14 cellular contexts compared by ENCODE assay signal in genomic region chr14:76584271-76584702, GRCh38.
A peak's percentile ranks its signal among the peaks of the same experiment; 100 is the strongest.
DNase-seq lines count a peak whose midpoint lies in the region; ATAC-seq and TF ChIP-seq lines count a peak whose summit lies in the region.
"Had no signal": no experiment of that assay in that cellular context is flagged by ENCODE, and none has a peak within 500 bp of the region (broad histone marks: within the 10 kb centered on the region; RNA-seq: fewer than 3 reads in every experiment).

No MANE protein-coding gene starts in this region.

- no peaks in the 10 kb centered on the region for H3K9me3 ChIP-seq in gastroesophageal sphincter

- peaks cover 0 to 8% (median 0%) of the 10 kb centered on the region in 3 donors for H3K4me1 ChIP-seq in gastroesophageal sphincter

- no peak overlapping the region for H3K27ac ChIP-seq in gastroesophageal sphincter

- H3K4me3 ChIP-seq in gastroesophageal sphincter, result no peak overlapping the region

- intact Hi-C loops in sciatic nerve (cut with DNase I) (no loop called here), left colon (cut with DNase I, micrococcal nuclease) (no loop called here)

- TF ChIP-seq CTCF in gastroesophageal sphincter (IDR thresholded peaks at IDR 0.05), result no peak

- peaks cover under 1% of the 10 kb centered on the region for H3K27me3 ChIP-seq in gastroesophageal sphincter

- TF ChIP-seq EP300 in gastroesophageal sphincter (IDR thresholded peaks at IDR 0.05), result no peak

- DNase-seq in M059J (ENCODE audit: low read depth) (peak; percentile 47), NCI-H69 (lab: John Stamatoyannopoulos, UW) (peak; percentile 99), sciatic nerve (ENCODE audit: low spot score) (no peak), left colon (no peak)
- DNase-seq in stimulated activated CD4-positive, alpha-beta T cell treated with anti-CD3 and anti-CD28 coated beads, Interleukin-2, amount 100 ng/mL, for 24 hours, result no peak
- DNase-seq: activated CD8-positive, alpha-beta memory T cell treated with anti-CD3 and anti-CD28 coated beads, Interleukin-2, amount 10 ng/mL, durations not matched to agents 7 days and 5 days; activated naive CD4-positive, alpha-beta T cell treated with anti-CD3 and anti-CD28 coated beads for 36 hours; CD8-positive, alpha-beta memory T cell; naive thymus-derived CD4-positive, alpha-beta T cell; NCI-H1048 had no signal

- H3K36me3 ChIP-seq in gastroesophageal sphincter, result no peaks in the 10 kb centered on the region

- no peak for TF ChIP-seq POLR2A in gastroesophageal sphincter (IDR thresholded peaks at IDR 0.05)

- 43 to 45% methylated on average over 3 to 7 of the region's 9 CpGs for WGBS in gastroesophageal sphincter (ENCODE audit: low coverage in 1 of 2), 2 donors

- ATAC-seq in gastroesophageal sphincter, result peak; percentile 71
- ATAC-seq in sciatic nerve, result peak; percentile 15
- no peak for ATAC-seq in GM18511 (IDR thresholded peaks at IDR 0.05; ENCODE audit: unreplicated experiment)
- no peak for ATAC-seq in left colon
- ATAC-seq: activated CD8-positive, alpha-beta memory T cell treated with anti-CD3 and anti-CD28 coated beads, Interleukin-2, amount 10 ng/mL, durations not matched to agents 7 days and 5 days; HepG2; left lobe of liver; naive thymus-derived CD4-positive, alpha-beta T cell had no signal

Comparison
In these comparisons a context has a peak if more than half of its experiments do, and no peak if none do; other contexts are left out.
1. DNase-seq: peak in M059J (single experiment) and NCI-H69 (single experiment); none in sciatic nerve (single experiment), left colon (0 of 2) and stimulated activated CD4-positive, alpha-beta T cell treated with anti-CD3 and anti-CD28 coated beads, Interleukin-2, amount 100 ng/mL, for 24 hours (0 of 2).
2. ATAC-seq: peak in gastroesophageal sphincter (single experiment) and sciatic nerve (single experiment); none in GM18511 (single experiment) and left colon (single experiment).